8 cellular contexts compared by ENCODE assay signal in genomic region chr17:31549525-31550388, GRCh38.
DNase-seq lines count a peak whose midpoint lies in the region; ATAC-seq and TF ChIP-seq lines count a peak whose summit lies in the region.

No MANE protein-coding gene starts in this region.

- H3K9ac ChIP-seq in OCI-LY3 (ENCODE audit: low read length), result peak overlapping the region; percentile 95
- peak overlapping the region; percentile 70 to 88 for H3K9ac ChIP-seq in mucosa of rectum (ENCODE audit: low read depth in 1 of 2, low read length in 2 of 2)

- ATAC-seq in GM21423 (IDR thresholded peaks at IDR 0.05; ENCODE audit: unreplicated experiment), result peak; percentile 68

- H3K4me1 Mint-ChIP-seq in Calu3 (ENCODE audit: low read depth, unreplicated experiment), result peaks cover 9% of the 10 kb centered on the region

- no peaks in the 10 kb centered on the region for H3K27me3 ChIP-seq in OCI-LY3 (ENCODE audit: low read depth, low read length)
- H3K27me3 ChIP-seq in mucosa of rectum (ENCODE audit: control insufficient read depth in 2 of 2, insufficient read depth in 2 of 2, low read length in 2 of 2), result no peaks in the 10 kb centered on the region

- no peaks in the 10 kb centered on the region for H3K9me3 Mint-ChIP-seq in Calu3 (ENCODE audit: low read depth, unreplicated experiment)

- no peaks in the 10 kb centered on the region for H3K27me3 Mint-ChIP-seq in Calu3 (ENCODE audit: unreplicated experiment)

- H3K4me2 ChIP-seq in OCI-LY3 (ENCODE audit: low read length), result peak overlapping the region; percentile 93

- H3K9me3 ChIP-seq in OCI-LY3 (ENCODE audit: insufficient read depth, low read length) (no peaks in the 10 kb centered on the region), mucosa of rectum (ENCODE audit: control insufficient read depth in 2 of 2, low read length in 2 of 2) (no peaks in the 10 kb centered on the region)

- H3K4me3 Mint-ChIP-seq in Calu3 (ENCODE audit: low read depth, unreplicated experiment), result peak overlapping the region; percentile 84

- CTCF ChIA-PET in Calu3 (lab: Charles Lee), result interaction anchor here (0.6 to 1.5 kb wide), 5 partner anchors 16 to 1690 kb away, joined by 4 read pairs; no protein-coding TSS in a partner anchor

- peaks cover 13% of the 10 kb centered on the region for H3K79me2 ChIP-seq in OCI-LY3 (ENCODE audit: low read length)

- H3K36me3 ChIP-seq in OCI-LY3 (replicated peaks; ENCODE audit: low read depth, low read length), result peaks cover 5% of the 10 kb centered on the region
- H3K36me3 ChIP-seq in mucosa of rectum (ENCODE audit: control insufficient read depth in 2 of 2, insufficient read depth in 2 of 2, low read length in 2 of 2), result no peaks in the 10 kb centered on the region

- peak overlapping the region; percentile 92 for H3K4me3 ChIP-seq in OCI-LY3 (ENCODE audit: low read length)
- peak overlapping the region; percentile 84 to 85 for H3K4me3 ChIP-seq in mucosa of rectum (ENCODE audit: low read length in 2 of 2)

- BruUV-seq in Calu3 (replicated peaks; lab: Mats Ljungman, UMichigan), result TSS peak; percentile 100

- intact Hi-C loops in Calu3 (cut with micrococcal nuclease; ENCODE audit: unreplicated experiment), result loop anchor here (1.0 kb wide), 1 partner anchor 31 kb away; no protein-coding TSS in a partner anchor

- peak overlapping the region; percentile 43 for H2AFZ ChIP-seq in OCI-LY3 (ENCODE audit: low read depth, low read length)

- no peaks in the 10 kb centered on the region for H4K20me1 ChIP-seq in OCI-LY3 (ENCODE audit: insufficient read depth, low read length)

- H3K27ac ChIP-seq in OCI-LY3 (ENCODE audit: low read length) (peak overlapping the region; percentile 73), epithelial cell of prostate (peak overlapping the region; percentile 74), mucosa of rectum (ENCODE audit: low read depth in 2 of 2, low read length in 2 of 2) (peak overlapping the region; percentile 88 to 95)

- peaks cover 22% of the 10 kb centered on the region for H3K4me1 ChIP-seq in OCI-LY3 (ENCODE audit: low read length)
- peaks cover 0 to 9% of the 10 kb centered on the region in 2 donors for H3K4me1 ChIP-seq in mucosa of rectum (ENCODE audit: control insufficient read depth in 2 of 2, insufficient read depth in 2 of 2, low read length in 2 of 2)

- peaks cover 33% of the 10 kb centered on the region for H3K36me3 Mint-ChIP-seq in Calu3 (ENCODE audit: insufficient read depth, unreplicated experiment)

- peak overlapping the region; percentile 69 for H3K27ac Mint-ChIP-seq in Calu3 (ENCODE audit: unreplicated experiment)

- TF ChIP-seq CTCF in Calu3 (IDR thresholded peaks at IDR 0.05; ENCODE audit: unreplicated experiment) (no peak), OCI-LY3 (IDR thresholded peaks at IDR 0.05; ENCODE audit: low read depth, low read length) (no peak)

- DNase-seq in Calu3, result peak; percentile 96
- DNase-seq in HuH-7 (ENCODE audit: low spot score), result peak; percentile 83
- peak; percentile 92 for DNase-seq in activated T-cell treated with anti-CD3 and anti-CD28 coated beads for 48 hours (ENCODE audit: low read depth)
- peak; percentile 61 for DNase-seq in epithelial cell of prostate (ENCODE audit: low read depth, low spot score)
- DNase-seq in stimulated activated CD8-positive, alpha-beta memory T cell treated with anti-CD3 and anti-CD28 coated beads, Interleukin-4, amount 100 ng/mL, for 24 hours (ENCODE audit: low read depth), result peak; percentile 87

Comparison
In these comparisons a context has a peak if more than half of its experiments do, and no peak if none do; other contexts are left out.
1. Peak in every context shown above with its lines: DNase-seq, ATAC-seq, H3K4me3 ChIP-seq and H3K27ac ChIP-seq.